In the genomic region with DNA sequence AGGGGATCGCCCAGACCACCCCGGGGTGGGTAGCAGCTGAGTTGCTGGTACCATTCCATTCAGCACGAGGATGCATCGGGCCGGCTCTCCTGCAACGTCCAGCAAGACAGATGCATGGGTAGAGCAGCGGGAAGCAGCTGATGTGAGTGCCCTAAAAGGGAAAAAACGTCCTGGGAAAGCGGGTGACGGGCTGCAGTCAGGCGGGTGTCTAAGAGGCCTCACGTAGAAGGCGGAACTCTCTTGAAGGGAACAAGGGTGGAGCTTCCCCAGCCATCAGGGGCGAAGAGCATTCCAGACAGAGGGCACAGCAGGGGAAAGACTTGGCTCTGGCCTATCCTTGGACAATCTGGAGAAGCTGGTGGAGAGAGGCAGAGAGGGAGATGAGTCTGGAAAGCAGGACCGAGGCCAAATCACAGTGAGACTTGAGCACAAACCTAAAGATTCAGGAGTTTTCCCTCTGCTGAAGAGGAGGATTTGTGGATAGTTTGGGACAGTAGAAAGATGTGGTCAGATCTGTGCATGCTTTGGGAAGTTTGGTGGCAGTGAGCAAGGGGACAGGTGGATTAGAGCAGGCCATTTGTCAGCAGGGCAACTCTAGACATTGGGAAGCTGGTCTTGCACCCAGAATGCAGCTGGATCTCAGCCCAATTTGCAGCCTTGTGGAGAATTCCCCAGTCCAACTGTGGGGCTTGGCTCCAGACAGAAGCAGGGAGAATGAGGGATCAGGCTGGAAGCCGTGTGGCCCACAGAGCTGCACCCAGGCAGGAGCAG, we compare ENCODE assay signal across 1 cellular context.
TF ChIP-seq lines count a peak whose summit lies in the region.

No MANE protein-coding gene starts in this region.

TF ChIP-seq in GM23338, 12 proteins besides CTCF, POLR2A, EP300 and RAD21 (continued from another document):
- TF ChIP-seq, protein P1, sequence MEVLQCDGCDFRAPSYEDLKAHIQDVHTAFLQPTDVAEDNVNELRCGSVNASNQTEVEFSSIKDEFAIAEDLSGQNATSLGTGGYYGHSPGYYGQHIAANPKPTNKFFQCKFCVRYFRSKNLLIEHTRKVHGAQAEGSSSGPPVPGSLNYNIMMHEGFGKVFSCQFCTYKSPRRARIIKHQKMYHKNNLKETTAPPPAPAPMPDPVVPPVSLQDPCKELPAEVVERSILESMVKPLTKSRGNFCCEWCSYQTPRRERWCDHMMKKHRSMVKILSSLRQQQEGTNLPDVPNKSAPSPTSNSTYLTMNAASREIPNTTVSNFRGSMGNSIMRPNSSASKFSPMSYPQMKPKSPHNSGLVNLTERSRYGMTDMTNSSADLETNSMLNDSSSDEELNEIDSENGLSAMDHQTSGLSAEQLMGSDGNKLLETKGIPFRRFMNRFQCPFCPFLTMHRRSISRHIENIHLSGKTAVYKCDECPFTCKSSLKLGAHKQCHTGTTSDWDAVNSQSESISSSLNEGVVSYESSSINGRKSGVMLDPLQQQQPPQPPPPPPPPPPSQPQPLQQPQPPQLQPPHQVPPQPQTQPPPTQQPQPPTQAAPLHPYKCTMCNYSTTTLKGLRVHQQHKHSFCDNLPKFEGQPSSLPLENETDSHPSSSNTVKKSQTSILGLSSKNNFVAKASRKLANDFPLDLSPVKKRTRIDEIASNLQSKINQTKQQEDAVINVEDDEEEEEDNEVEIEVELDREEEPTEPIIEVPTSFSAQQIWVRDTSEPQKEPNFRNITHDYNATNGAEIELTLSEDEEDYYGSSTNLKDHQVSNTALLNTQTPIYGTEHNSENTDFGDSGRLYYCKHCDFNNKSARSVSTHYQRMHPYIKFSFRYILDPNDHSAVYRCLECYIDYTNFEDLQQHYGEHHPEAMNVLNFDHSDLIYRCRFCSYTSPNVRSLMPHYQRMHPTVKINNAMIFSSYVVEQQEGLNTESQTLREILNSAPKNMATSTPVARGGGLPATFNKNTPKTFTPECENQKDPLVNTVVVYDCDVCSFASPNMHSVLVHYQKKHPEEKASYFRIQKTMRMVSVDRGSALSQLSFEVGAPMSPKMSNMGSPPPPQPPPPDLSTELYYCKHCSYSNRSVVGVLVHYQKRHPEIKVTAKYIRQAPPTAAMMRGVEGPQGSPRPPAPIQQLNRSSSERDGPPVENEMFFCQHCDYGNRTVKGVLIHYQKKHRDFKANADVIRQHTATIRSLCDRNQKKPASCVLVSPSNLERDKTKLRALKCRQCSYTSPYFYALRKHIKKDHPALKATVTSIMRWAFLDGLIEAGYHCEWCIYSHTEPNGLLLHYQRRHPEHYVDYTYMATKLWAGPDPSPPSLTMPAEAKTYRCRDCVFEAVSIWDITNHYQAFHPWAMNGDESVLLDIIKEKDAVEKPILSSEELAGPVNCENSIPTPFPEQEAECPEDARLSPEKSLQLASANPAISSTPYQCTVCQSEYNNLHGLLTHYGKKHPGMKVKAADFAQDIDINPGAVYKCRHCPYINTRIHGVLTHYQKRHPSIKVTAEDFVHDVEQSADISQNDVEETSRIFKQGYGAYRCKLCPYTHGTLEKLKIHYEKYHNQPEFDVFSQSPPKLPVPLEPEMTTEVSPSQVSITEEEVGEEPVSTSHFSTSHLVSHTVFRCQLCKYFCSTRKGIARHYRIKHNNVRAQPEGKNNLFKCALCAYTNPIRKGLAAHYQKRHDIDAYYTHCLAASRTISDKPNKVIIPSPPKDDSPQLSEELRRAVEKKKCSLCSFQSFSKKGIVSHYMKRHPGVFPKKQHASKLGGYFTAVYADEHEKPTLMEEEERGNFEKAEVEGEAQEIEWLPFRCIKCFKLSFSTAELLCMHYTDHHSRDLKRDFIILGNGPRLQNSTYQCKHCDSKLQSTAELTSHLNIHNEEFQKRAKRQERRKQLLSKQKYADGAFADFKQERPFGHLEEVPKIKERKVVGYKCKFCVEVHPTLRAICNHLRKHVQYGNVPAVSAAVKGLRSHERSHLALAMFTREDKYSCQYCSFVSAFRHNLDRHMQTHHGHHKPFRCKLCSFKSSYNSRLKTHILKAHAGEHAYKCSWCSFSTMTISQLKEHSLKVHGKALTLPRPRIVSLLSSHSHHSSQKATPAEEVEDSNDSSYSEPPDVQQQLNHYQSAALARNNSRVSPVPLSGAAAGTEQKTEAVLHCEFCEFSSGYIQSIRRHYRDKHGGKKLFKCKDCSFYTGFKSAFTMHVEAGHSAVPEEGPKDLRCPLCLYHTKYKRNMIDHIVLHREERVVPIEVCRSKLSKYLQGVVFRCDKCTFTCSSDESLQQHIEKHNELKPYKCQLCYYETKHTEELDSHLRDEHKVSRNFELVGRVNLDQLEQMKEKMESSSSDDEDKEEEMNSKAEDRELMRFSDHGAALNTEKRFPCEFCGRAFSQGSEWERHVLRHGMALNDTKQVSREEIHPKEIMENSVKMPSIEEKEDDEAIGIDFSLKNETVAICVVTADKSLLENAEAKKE (CRISPR knock-in tag; IDR thresholded peaks at IDR 0.05), result no peak
- TF ChIP-seq ZNF114 (CRISPR knock-in tag; IDR thresholded peaks at IDR 0.05), result no peak
- no peak for TF ChIP-seq POLR2AphosphoS5 (IDR thresholded peaks at IDR 0.05; ENCODE audit: low read depth)
- TF ChIP-seq, protein P2, sequence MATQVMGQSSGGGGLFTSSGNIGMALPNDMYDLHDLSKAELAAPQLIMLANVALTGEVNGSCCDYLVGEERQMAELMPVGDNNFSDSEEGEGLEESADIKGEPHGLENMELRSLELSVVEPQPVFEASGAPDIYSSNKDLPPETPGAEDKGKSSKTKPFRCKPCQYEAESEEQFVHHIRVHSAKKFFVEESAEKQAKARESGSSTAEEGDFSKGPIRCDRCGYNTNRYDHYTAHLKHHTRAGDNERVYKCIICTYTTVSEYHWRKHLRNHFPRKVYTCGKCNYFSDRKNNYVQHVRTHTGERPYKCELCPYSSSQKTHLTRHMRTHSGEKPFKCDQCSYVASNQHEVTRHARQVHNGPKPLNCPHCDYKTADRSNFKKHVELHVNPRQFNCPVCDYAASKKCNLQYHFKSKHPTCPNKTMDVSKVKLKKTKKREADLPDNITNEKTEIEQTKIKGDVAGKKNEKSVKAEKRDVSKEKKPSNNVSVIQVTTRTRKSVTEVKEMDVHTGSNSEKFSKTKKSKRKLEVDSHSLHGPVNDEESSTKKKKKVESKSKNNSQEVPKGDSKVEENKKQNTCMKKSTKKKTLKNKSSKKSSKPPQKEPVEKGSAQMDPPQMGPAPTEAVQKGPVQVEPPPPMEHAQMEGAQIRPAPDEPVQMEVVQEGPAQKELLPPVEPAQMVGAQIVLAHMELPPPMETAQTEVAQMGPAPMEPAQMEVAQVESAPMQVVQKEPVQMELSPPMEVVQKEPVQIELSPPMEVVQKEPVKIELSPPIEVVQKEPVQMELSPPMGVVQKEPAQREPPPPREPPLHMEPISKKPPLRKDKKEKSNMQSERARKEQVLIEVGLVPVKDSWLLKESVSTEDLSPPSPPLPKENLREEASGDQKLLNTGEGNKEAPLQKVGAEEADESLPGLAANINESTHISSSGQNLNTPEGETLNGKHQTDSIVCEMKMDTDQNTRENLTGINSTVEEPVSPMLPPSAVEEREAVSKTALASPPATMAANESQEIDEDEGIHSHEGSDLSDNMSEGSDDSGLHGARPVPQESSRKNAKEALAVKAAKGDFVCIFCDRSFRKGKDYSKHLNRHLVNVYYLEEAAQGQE (IDR thresholded peaks at IDR 0.05; ENCODE audit: unreplicated experiment), result no peak
